ENCODE assay signal across 8 cellular contexts in the genomic region with DNA sequence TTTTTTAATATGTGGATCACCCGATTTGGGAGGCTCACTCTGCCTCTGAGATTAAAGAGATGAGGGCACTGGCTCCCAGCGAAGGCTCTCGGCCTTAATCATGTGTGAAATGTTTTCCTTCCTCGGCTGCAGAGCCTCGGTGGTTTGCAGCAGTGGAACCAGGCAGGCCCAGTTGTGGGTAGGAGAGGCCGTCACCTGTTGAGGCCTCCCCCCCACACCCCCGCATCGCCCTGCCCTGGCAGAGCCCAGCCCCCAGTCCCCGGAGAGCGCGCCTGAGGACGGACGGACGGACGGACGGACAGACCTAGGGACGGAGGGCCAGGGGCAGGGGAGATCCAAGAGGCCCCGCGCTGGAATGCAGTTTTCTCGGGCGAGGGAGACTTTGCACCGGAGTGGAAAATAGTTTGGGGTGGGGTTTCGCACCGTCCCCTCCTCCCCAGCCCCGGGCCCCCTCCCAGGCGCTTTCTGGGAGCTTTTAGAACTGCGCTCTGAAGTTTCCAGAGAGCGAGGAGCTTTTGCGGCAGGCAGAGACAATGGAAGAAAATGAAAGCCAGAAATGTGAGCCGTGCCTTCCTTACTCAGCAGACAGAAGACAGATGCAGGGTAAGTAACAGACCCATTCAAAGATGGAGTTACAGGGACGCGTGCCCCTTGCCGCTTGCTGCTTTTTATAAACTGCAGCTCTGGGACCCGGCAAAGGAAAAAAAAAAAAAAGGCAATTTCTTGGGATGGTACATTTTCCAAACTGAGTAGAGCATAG. TPM values are rescaled to one million over a fixed set of nuclear protein-coding genes. Genes with fewer than 3 reads are reported as not detected.
A peak's percentile ranks its signal among the peaks of the same experiment; 100 is the strongest.
DNase-seq lines count a peak whose midpoint lies in the region; ATAC-seq and TF ChIP-seq lines count a peak whose summit lies in the region.

A gene with protein sequence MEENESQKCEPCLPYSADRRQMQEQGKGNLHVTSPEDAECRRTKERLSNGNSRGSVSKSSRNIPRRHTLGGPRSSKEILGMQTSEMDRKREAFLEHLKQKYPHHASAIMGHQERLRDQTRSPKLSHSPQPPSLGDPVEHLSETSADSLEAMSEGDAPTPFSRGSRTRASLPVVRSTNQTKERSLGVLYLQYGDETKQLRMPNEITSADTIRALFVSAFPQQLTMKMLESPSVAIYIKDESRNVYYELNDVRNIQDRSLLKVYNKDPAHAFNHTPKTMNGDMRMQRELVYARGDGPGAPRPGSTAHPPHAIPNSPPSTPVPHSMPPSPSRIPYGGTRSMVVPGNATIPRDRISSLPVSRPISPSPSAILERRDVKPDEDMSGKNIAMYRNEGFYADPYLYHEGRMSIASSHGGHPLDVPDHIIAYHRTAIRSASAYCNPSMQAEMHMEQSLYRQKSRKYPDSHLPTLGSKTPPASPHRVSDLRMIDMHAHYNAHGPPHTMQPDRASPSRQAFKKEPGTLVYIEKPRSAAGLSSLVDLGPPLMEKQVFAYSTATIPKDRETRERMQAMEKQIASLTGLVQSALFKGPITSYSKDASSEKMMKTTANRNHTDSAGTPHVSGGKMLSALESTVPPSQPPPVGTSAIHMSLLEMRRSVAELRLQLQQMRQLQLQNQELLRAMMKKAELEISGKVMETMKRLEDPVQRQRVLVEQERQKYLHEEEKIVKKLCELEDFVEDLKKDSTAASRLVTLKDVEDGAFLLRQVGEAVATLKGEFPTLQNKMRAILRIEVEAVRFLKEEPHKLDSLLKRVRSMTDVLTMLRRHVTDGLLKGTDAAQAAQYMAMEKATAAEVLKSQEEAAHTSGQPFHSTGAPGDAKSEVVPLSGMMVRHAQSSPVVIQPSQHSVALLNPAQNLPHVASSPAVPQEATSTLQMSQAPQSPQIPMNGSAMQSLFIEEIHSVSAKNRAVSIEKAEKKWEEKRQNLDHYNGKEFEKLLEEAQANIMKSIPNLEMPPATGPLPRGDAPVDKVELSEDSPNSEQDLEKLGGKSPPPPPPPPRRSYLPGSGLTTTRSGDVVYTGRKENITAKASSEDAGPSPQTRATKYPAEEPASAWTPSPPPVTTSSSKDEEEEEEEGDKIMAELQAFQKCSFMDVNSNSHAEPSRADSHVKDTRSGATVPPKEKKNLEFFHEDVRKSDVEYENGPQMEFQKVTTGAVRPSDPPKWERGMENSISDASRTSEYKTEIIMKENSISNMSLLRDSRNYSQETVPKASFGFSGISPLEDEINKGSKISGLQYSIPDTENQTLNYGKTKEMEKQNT (N-terminal part only) (plus strand): TSS at position 478 of the 760 bp plus-strand sequence. CDS start 56 bp downstream, at position 534.

- peak within 1 kb of the TSS; percentile 73 for H3K14ac ChIP-seq in trophoblast cell (ENCODE audit: low read length)

- H3K4me3 Mint-ChIP-seq in activated CD4-positive, alpha-beta memory T cell treated with anti-CD3 and anti-CD28 coated beads, Interleukin-2, amount 10 ng/mL, durations not matched to agents 7 days and 5 days, result peak within 1 kb of the TSS; percentile 45

- peaks cover 34% of the 10 kb centered on the region for H3K27me3 Mint-ChIP-seq in activated CD4-positive, alpha-beta memory T cell treated with anti-CD3 and anti-CD28 coated beads, Interleukin-2, amount 10 ng/mL, durations not matched to agents 7 days and 5 days

- H3K23ac ChIP-seq in trophoblast cell (ENCODE audit: low read length), result no peak within 1 kb of the TSS

- H2AFZ ChIP-seq in trophoblast cell (ENCODE audit: insufficient read depth, low read length, poor library complexity), result peak within 1 kb of the TSS; percentile 52

- peak within 1 kb of the TSS; percentile 78 for H3K9ac ChIP-seq in trophoblast cell (ENCODE audit: low read length)

- peak within 1 kb of the TSS; percentile 87 for H3K18ac ChIP-seq in trophoblast cell (ENCODE audit: low read length)

- no peaks in the 10 kb centered on the region for H3K9me3 ChIP-seq in cardiac muscle cell (ENCODE audit: low read depth)
- no peaks in the 10 kb centered on the region for H3K9me3 ChIP-seq in trophoblast cell (ENCODE audit: insufficient read depth, low read depth, low read length)

- no CpG with 5 or more reads among the region's 34 CpGs for WGBS in trophoblast cell (ENCODE audit: extremely low coverage, insufficient coverage, insufficient read length)

- peaks cover 2% of the 10 kb centered on the region for H3K9me3 Mint-ChIP-seq in activated CD4-positive, alpha-beta memory T cell treated with anti-CD3 and anti-CD28 coated beads, Interleukin-2, amount 10 ng/mL, durations not matched to agents 7 days and 5 days

- peak within 1 kb of the TSS; percentile 95 for H2BK120ac ChIP-seq in trophoblast cell (ENCODE audit: insufficient read depth, low read length, poor library complexity)

- DNase-seq in NCI-H524 (lab: John Stamatoyannopoulos, UW) (peak; percentile 2 to 5), NCI-H524 treated with DMSO at 0.1 percent for 48 hours (lab: John Stamatoyannopoulos, UW) (no peak), cardiac muscle cell (ENCODE audit: low read depth in 1 of 2, low spot score in 1 of 2) (peak; percentile 55 to 71), trophoblast cell (peak; percentile 4 to 42), SHP77 treated with DMSO at 0.1 percent for 48 hours (lab: John Stamatoyannopoulos, UW) (no peak), GM13977 (ENCODE audit: low spot score) (no peak)
- DNase-seq in activated CD4-positive, alpha-beta memory T cell treated with anti-CD3 and anti-CD28 coated beads, Interleukin-2, amount 10 ng/mL, durations not matched to agents 7 days and 5 days, result no peak

- no peak within 1 kb of the TSS for H3K27ac Mint-ChIP-seq in activated CD4-positive, alpha-beta memory T cell treated with anti-CD3 and anti-CD28 coated beads, Interleukin-2, amount 10 ng/mL, durations not matched to agents 7 days and 5 days

- peak within 1 kb of the TSS; percentile 26 for H4K12ac ChIP-seq in trophoblast cell (ENCODE audit: low read depth, low read length)

- TF ChIP-seq CTCF in cardiac muscle cell (IDR thresholded peaks at IDR 0.05; ENCODE audit: low read depth, low read length) (no peak), GM13977 (IDR thresholded peaks at IDR 0.05; ENCODE audit: extremely low read depth, insufficient read depth, missing control alignments) (no peak)

- peak; percentile 44 for ATAC-seq in HG03045 (IDR thresholded peaks at IDR 0.05; ENCODE audit: unreplicated experiment)

- in situ Hi-C loops in GM13977 (cut with MboI; ENCODE audit: low pct_unique_long_range_greater_than_20kb, low sequenced_read_pairs, unreplicated experiment), result no loop called here

- POLR2A ChIA-PET in activated CD4-positive, alpha-beta memory T cell treated with anti-CD3 and anti-CD28 coated beads, Interleukin-2, amount 10 ng/mL, durations not matched to agents 7 days and 5 days (lab: Charles Lee), result no interaction called here

- H3K4me1 Mint-ChIP-seq in activated CD4-positive, alpha-beta memory T cell treated with anti-CD3 and anti-CD28 coated beads, Interleukin-2, amount 10 ng/mL, durations not matched to agents 7 days and 5 days, result peaks cover 14% of the 10 kb centered on the region

- peaks cover 30% of the 10 kb centered on the region for H3K79me1 ChIP-seq in trophoblast cell (ENCODE audit: low read length)

- peaks cover 41% of the 10 kb centered on the region for H3K4me1 ChIP-seq in cardiac muscle cell (ENCODE audit: low read depth)
- H3K4me1 ChIP-seq in trophoblast cell (ENCODE audit: control insufficient read depth in 1 of 2, insufficient read depth in 2 of 2, low read length in 2 of 2), result peaks cover 12 to 22% of the 10 kb centered on the region in 2 experiments

- peak within 1 kb of the TSS; percentile 79 for H2BK12ac ChIP-seq in trophoblast cell (ENCODE audit: low read length)

- H3K79me2 ChIP-seq in trophoblast cell (ENCODE audit: control insufficient read depth, insufficient read depth, low read length, poor library complexity), result peaks cover 10% of the 10 kb centered on the region

- H3K4ac ChIP-seq in trophoblast cell (ENCODE audit: low read depth, low read length), result peak within 1 kb of the TSS; percentile 75

- no peaks in the 10 kb centered on the region for H3K36me3 Mint-ChIP-seq in activated CD4-positive, alpha-beta memory T cell treated with anti-CD3 and anti-CD28 coated beads, Interleukin-2, amount 10 ng/mL, durations not matched to agents 7 days and 5 days (ENCODE audit: low read depth)

- H3K4me2 ChIP-seq in trophoblast cell (ENCODE audit: low read length), result peak within 1 kb of the TSS; percentile 63

- peak within 1 kb of the TSS; percentile 88 for H2BK5ac ChIP-seq in trophoblast cell (ENCODE audit: low read depth, low read length, poor library complexity)

- peak within 1 kb of the TSS; percentile 71 for H4K8ac ChIP-seq in trophoblast cell (ENCODE audit: low read depth, low read length)

- H3K4me3 ChIP-seq in cardiac muscle cell, result peak within 1 kb of the TSS; percentile 36
- peak within 1 kb of the TSS; percentile 60 for H3K4me3 ChIP-seq in trophoblast cell (ENCODE audit: low read depth, low read length)

- H2AK5ac ChIP-seq in trophoblast cell (ENCODE audit: low read length), result no peak within 1 kb of the TSS

- H3K36me3 ChIP-seq in cardiac muscle cell (no peaks in the 10 kb centered on the region), trophoblast cell (ENCODE audit: control insufficient read depth in 1 of 2, insufficient read depth in 2 of 2, low read length in 2 of 2) (no peaks in the 10 kb centered on the region)

- H3K27me3 ChIP-seq in cardiac muscle cell (no peaks in the 10 kb centered on the region), trophoblast cell (ENCODE audit: insufficient read depth, low read length) (no peaks in the 10 kb centered on the region)

- H3K27ac ChIP-seq in cardiac muscle cell (peak within 1 kb of the TSS; percentile 97), trophoblast cell (ENCODE audit: low read depth, low read length) (peak within 1 kb of the TSS; percentile 98)

- peak within 1 kb of the TSS; percentile 97 for H4K91ac ChIP-seq in trophoblast cell (ENCODE audit: low read depth, low read length)

- CTCF ChIA-PET in activated CD4-positive, alpha-beta memory T cell treated with anti-CD3 and anti-CD28 coated beads, Interleukin-2, amount 10 ng/mL, durations not matched to agents 7 days and 5 days (lab: Charles Lee), result no interaction called here

RNA-seq across cellular contexts. Expression of the gene that starts here (rescaled TPM):
- total RNA-seq in activated CD4-positive, alpha-beta memory T cell treated with anti-CD3 and anti-CD28 coated beads, Interleukin-2, amount 10 ng/mL, durations not matched to agents 7 days and 5 days, result 1 to 10 TPM; 2.0 TPM
- total RNA-seq in cardiac muscle cell, result 9.8 and 23.1 TPM in 2 replicates
- 8.9 and 13.3 TPM in 2 replicates for polyA plus RNA-seq in cardiac muscle cell
- 125 TPM in 2 replicates for polyA plus RNA-seq in trophoblast cell (2013)

Comparison
In these comparisons a context has a peak if more than half of its experiments do, and no peak if none do; other contexts are left out.
1. DNase-seq: peak in NCI-H524 (2 of 2), cardiac muscle cell (2 of 2) and trophoblast cell (2 of 2); none in NCI-H524 treated with DMSO at 0.1 percent for 48 hours (single experiment), activated CD4-positive, alpha-beta memory T cell treated with anti-CD3 and anti-CD28 coated beads, Interleukin-2, amount 10 ng/mL, durations not matched to agents 7 days and 5 days (single experiment), SHP77 treated with DMSO at 0.1 percent for 48 hours (single experiment) and GM13977 (single experiment).